1 cellular context compared by ENCODE assay signal in the genomic region with DNA sequence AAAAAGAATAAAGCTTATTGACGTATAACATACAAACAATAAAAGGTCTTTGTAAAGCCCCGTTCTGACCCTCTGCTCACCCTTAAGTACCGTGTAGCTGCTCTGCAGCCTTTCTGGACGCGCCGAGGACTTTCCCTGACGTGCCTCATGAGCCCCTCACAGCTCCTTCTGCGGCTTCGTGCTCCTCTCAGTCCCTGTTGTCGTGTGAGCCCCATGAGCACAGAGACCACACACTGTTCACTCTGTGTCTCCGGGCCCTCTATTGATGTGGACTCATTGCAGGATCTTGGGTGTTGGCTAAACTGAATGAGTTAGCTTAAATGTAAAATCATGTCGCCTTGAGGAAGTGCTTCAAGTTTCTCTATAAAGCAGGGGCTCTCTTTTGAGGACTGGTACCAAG.
TF ChIP-seq lines count a peak whose summit lies in the region.

No MANE protein-coding gene starts in this region.

TF ChIP-seq in GM12878, 131 proteins besides CTCF, POLR2A, EP300 and RAD21:
- TF ChIP-seq PKNOX1 (IDR thresholded peaks at IDR 0.05) (no peak), RUNX3 (IDR thresholded peaks at IDR 0.05; ENCODE audit: low read length) (peak; percentile 49; the same call in 1 of the 2 replicates)
